ENCODE assay signal across 8 cellular contexts in genomic region chr3:190120161-190121060, GRCh38. TPM values are rescaled to one million over a fixed set of nuclear protein-coding genes. Genes with fewer than 3 reads are reported as not detected.
DNase-seq lines count a peak whose midpoint lies in the region; ATAC-seq and TF ChIP-seq lines count a peak whose summit lies in the region.

P3H2 (minus strand) TSS chr3:190120897; CDS start chr3:190120731, 166 bp downstream.

- peak; percentile 87 for ATAC-seq in GM21723 (IDR thresholded peaks at IDR 0.05; ENCODE audit: unreplicated experiment)

- peak within 1 kb of the TSS; percentile 93 for H2AFZ ChIP-seq in smooth muscle cell (ENCODE audit: low read depth)

- peak; percentile 79 for TF ChIP-seq CTCF in kidney epithelial cell (IDR thresholded peaks at IDR 0.05; ENCODE audit: insufficient read depth, low read length, poor library complexity, severe bottlenecking)
- TF ChIP-seq CTCF in smooth muscle cell (IDR thresholded peaks at IDR 0.05; ENCODE audit: borderline replicate concordance, insufficient read depth, poor library complexity, severe bottlenecking), result peak; percentile 14

- in situ Hi-C loops in SK-MEL-5 (cut with HindIII; ENCODE audit: low pct_unique_long_range_greater_than_20kb, low sequenced_read_pairs), result no loop called here

- peaks cover 3% of the 10 kb centered on the region for H3F3A ChIP-seq in smooth muscle cell (ENCODE audit: low read depth)

- H3K27me3 ChIP-seq in kidney epithelial cell (ENCODE audit: control insufficient read depth, insufficient read depth, low read length) (no peaks in the 10 kb centered on the region), smooth muscle cell (ENCODE audit: low read depth) (peaks cover 10% of the 10 kb centered on the region)

- no peak within 1 kb of the TSS for H3K27ac ChIP-seq in smooth muscle cell (ENCODE audit: low read depth)

- peak within 1 kb of the TSS; percentile 89 for H3K4me2 ChIP-seq in smooth muscle cell

- no peaks in the 10 kb centered on the region for H4K20me1 ChIP-seq in smooth muscle cell (ENCODE audit: low read depth)

- DNase-seq in EL, result peak; percentile 93
- DNase-seq in Kasumi-1 (lab: John Stamatoyannopoulos, UW), result peak; percentile 82 to 92
- DNase-seq in SK-MEL-5 (ENCODE audit: low read depth, low spot score), result peak; percentile 89
- DNase-seq in dedifferentiated amniotic fluid mesenchymal stem cell (ENCODE audit: extremely low spot score), result peak; percentile 85
- no peak for DNase-seq in kidney epithelial cell (ENCODE audit: low read depth)
- peak; percentile 67 for DNase-seq in smooth muscle cell (lab: John Stamatoyannopoulos, UW; ENCODE audit: unreplicated experiment)
- no peak for DNase-seq in central memory CD4-positive, alpha-beta T cell

- H3K4me1 ChIP-seq in smooth muscle cell (ENCODE audit: low read depth), result no peaks in the 10 kb centered on the region

- peak within 1 kb of the TSS; percentile 20 for H3K9ac ChIP-seq in smooth muscle cell (ENCODE audit: low read depth)

- H3K79me2 ChIP-seq in smooth muscle cell (ENCODE audit: low read depth), result no peaks in the 10 kb centered on the region

- WGBS in smooth muscle cell (ENCODE audit: low lambda C conversion rate), result 1% methylated on average over 73 of the region's 105 CpGs

- H3K36me3 ChIP-seq in kidney epithelial cell (ENCODE audit: control insufficient read depth, insufficient read depth, low read length) (no peaks in the 10 kb centered on the region), smooth muscle cell (ENCODE audit: low read depth) (no peaks in the 10 kb centered on the region)

- H3K4me3 ChIP-seq in kidney epithelial cell (ENCODE audit: low read depth, low read length) (peak within 1 kb of the TSS; percentile 86), smooth muscle cell (peak within 1 kb of the TSS; percentile 76)

- H3K9me3 ChIP-seq in smooth muscle cell (replicated peaks; ENCODE audit: low read depth), result no peaks in the 10 kb centered on the region

RNA-seq across cellular contexts. Expression of gene P3H2, which starts in this region (rescaled TPM):
- 17.5 and 18.1 TPM in 2 replicates for total RNA-seq in SK-MEL-5 (2014; rRNA removed; shearing (Covaris generic))
- polyA plus RNA-seq in SK-MEL-5 (2015; cell fraction: cytosol; rRNA removed), result 11.3 and 12.4 TPM in 2 replicates
- 4.3 and 8.8 TPM in 2 replicates for polyA plus RNA-seq in SK-MEL-5 (2015; cell fraction: nucleus; rRNA removed)
- total RNA-seq in kidney epithelial cell (27.8 and 34.2 TPM in 2 replicates), smooth muscle cell (27.3 and 42.6 TPM in 2 replicates)
- 6.5 and 9.8 TPM in 2 replicates for polyA plus RNA-seq in smooth muscle cell

Comparison
In these comparisons a context has a peak if more than half of its experiments do, and no peak if none do; other contexts are left out.
1. DNase-seq: peak in EL (single experiment), Kasumi-1 (2 of 2), SK-MEL-5 (single experiment), dedifferentiated amniotic fluid mesenchymal stem cell (single experiment) and smooth muscle cell (single experiment); none in kidney epithelial cell (single experiment) and central memory CD4-positive, alpha-beta T cell (single experiment).